ENCODE assay signal across 1 cellular context in the genomic region with DNA sequence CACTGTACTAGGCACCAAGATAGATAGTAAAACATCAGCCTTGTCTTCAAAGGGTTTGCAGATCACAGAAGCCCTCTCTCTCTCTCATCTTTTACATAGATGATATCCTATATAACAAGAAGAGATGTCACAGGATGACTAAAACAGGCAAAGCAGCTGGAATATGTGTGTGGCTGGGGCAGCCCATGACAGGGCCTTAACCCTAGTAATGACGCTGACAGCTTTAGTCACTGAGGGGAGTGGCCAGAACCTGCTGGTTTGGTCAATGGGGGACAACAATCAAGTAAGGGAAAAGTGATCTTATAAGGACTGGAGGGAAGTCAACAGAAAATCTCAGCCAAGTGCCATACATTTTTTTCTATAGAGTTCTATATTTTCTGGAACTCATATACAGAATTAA.
TF ChIP-seq lines count a peak whose summit lies in the region.

No MANE protein-coding gene starts in this region.

TF ChIP-seq in K562, 482 proteins besides CTCF, POLR2A, EP300 and RAD21:
- no peak for TF ChIP-seq FOXA3 (CRISPR knock-in tag; conservative IDR thresholded peaks at IDR 0.05 in 1 of 2, IDR thresholded peaks at IDR 0.05 in 1 of 2)
- no peak for TF ChIP-seq TARDBP (IDR thresholded peaks at IDR 0.05)
- TF ChIP-seq ZNF140 (CRISPR knock-in tag; IDR thresholded peaks at IDR 0.05), result no peak
- TF ChIP-seq, protein P1, sequence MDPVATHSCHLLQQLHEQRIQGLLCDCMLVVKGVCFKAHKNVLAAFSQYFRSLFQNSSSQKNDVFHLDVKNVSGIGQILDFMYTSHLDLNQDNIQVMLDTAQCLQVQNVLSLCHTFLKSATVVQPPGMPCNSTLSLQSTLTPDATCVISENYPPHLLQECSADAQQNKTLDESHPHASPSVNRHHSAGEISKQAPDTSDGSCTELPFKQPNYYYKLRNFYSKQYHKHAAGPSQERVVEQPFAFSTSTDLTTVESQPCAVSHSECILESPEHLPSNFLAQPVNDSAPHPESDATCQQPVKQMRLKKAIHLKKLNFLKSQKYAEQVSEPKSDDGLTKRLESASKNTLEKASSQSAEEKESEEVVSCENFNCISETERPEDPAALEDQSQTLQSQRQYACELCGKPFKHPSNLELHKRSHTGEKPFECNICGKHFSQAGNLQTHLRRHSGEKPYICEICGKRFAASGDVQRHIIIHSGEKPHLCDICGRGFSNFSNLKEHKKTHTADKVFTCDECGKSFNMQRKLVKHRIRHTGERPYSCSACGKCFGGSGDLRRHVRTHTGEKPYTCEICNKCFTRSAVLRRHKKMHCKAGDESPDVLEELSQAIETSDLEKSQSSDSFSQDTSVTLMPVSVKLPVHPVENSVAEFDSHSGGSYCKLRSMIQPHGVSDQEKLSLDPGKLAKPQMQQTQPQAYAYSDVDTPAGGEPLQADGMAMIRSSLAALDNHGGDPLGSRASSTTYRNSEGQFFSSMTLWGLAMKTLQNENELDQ (CRISPR knock-in tag; IDR thresholded peaks at IDR 0.05; ENCODE audit: borderline replicate concordance), result no peak
- no peak for TF ChIP-seq TBL1XR1 (IDR thresholded peaks at IDR 0.05; ENCODE audit: low read length in 2 of 2)
- no peak for TF ChIP-seq TRIM24 (IDR thresholded peaks at IDR 0.05)
- TF ChIP-seq MTF1 (CRISPR knock-in tag; IDR thresholded peaks at IDR 0.05; ENCODE audit: borderline replicate concordance), result no peak
- TF ChIP-seq CBX3 (IDR thresholded peaks at IDR 0.05; ENCODE audit: borderline replicate concordance in 1 of 2, low read length in 2 of 2), result no peak
- no peak for TF ChIP-seq ZNF444 (CRISPR knock-in tag; IDR thresholded peaks at IDR 0.05)
- TF ChIP-seq IFI16 (CRISPR knock-in tag; IDR thresholded peaks at IDR 0.05), result no peak
- TF ChIP-seq ZNF3 (CRISPR knock-in tag; IDR thresholded peaks at IDR 0.05), result no peak
- no peak for TF ChIP-seq TEAD2 (tag; IDR thresholded peaks at IDR 0.05)
- no peak for TF ChIP-seq NBN (IDR thresholded peaks at IDR 0.05; ENCODE audit: low read depth)
- no peak for TF ChIP-seq BCOR (IDR thresholded peaks at IDR 0.05)
- TF ChIP-seq ZZZ3 (IDR thresholded peaks at IDR 0.05), result no peak
- no peak for TF ChIP-seq RBM14 (IDR thresholded peaks at IDR 0.05; ENCODE audit: borderline replicate concordance, insufficient read depth, low read depth, low read length)
- TF ChIP-seq ZNF696 (CRISPR knock-in tag; conservative IDR thresholded peaks at IDR 0.05), result no peak
- TF ChIP-seq, protein P2, sequence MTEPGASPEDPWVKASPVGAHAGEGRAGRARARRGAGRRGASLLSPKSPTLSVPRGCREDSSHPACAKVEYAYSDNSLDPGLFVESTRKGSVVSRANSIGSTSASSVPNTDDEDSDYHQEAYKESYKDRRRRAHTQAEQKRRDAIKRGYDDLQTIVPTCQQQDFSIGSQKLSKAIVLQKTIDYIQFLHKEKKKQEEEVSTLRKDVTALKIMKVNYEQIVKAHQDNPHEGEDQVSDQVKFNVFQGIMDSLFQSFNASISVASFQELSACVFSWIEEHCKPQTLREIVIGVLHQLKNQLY (CRISPR knock-in tag; conservative IDR thresholded peaks at IDR 0.05), result no peak
